In the genomic region with DNA sequence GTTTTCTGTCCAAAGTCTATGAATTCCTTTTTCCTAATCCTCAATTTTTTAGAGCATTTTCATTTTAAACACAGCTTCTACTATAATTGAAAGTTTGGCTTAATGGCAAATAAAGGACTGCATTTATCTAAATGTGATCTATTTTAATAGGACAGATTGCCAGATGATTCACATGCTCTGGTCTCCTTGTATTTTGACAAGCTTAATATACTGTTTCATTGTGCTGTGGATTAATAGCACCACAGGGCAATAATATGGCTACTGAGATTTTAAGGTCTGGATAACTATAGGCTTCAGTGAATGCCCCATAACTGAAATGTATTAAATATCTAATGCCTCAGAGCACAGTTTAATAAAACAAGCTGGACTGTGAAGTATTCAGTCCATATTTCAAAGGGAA, we compare ENCODE assay signal across 38 cellular contexts.
"Had no signal": no experiment of that assay in that cellular context is flagged by ENCODE, and none has a peak within 500 bp of the region (broad histone marks: within the 10 kb centered on the region; RNA-seq: fewer than 3 reads in every experiment).

No MANE protein-coding gene starts in this region.

- H3K27me3 ChIP-seq: adrenal gland, breast epithelium, cardiac muscle cell, foreskin keratinocyte, gastroesophageal sphincter, heart right ventricle had no signal

- H3K4me3 ChIP-seq: adrenal gland, breast epithelium, cardiac muscle cell, coronary artery, dorsolateral prefrontal cortex, gastroesophageal sphincter, heart right ventricle had no signal

- H3K27ac ChIP-seq: adrenal gland, breast epithelium, cardiac muscle cell, coronary artery, dorsolateral prefrontal cortex, foreskin keratinocyte, gastroesophageal sphincter, heart right ventricle, WERI-Rb-1 had no signal

- H3K9me3 Mint-ChIP-seq: activated B cell treated with CpG ODN at 0.5 μM for 24 hours; activated naive CD4-positive, alpha-beta T cell treated with anti-CD3 and anti-CD28 coated beads, Interleukin-2, amount 50 U/mL, for 24 hours; activated naive CD8-positive, alpha-beta T cell treated with anti-CD3 and anti-CD28 coated beads, Interleukin-2, amount 50 U/mL, for 24 hours; activated T-helper 1 cell treated with anti-CD3 and anti-CD28 coated beads, Interleukin-12 subunit alpha, Interleukin-12 subunit beta, Interleukin-2, Interleukin-4 antibody, amounts not matched to agents 30 ng/mL and 10 ng/mL and 1 ng/mL, durations not matched to agents 14 hours and 24 hours and 36 hours; activated T-helper 2 cell treated with anti-CD3 and anti-CD28 coated beads, Interferon-gamma antibody, Interleukin-2, Interleukin-4, amounts not matched to agents 10 μg/mL and 5 μg/mL and 100 μg/mL, durations not matched to agents 14 hours and 24 hours and 36 hours; brain; dendritic cell treated with granulocyte-macrophage colony-stimulating factor and Interleukin-4, amounts not matched to agents 40 ng/mL and 50 ng/mL, for 4 days; T-helper 2 cell treated with Interferon-gamma antibody and Interleukin-4, amounts not matched to agents 5 μg/mL and 100 μg/mL, for 36 hours had no signal

- H3K27ac Mint-ChIP-seq: activated B cell treated with CpG ODN at 0.5 μM for 24 hours; activated CD8-positive, alpha-beta memory T cell treated with anti-CD3 and anti-CD28 coated beads, Interleukin-2, amount 10 ng/mL, durations not matched to agents 7 days and 5 days; activated CD8-positive, alpha-beta T cell treated with anti-CD3 and anti-CD28 coated beads for 36 hours; activated naive CD4-positive, alpha-beta T cell treated with anti-CD3 and anti-CD28 coated beads for 36 hours; activated naive CD4-positive, alpha-beta T cell treated with anti-CD3 and anti-CD28 coated beads, Interleukin-2, amount 50 U/mL, for 24 hours; activated naive CD8-positive, alpha-beta T cell treated with anti-CD3 and anti-CD28 coated beads for 36 hours; activated naive CD8-positive, alpha-beta T cell treated with anti-CD3 and anti-CD28 coated beads, Interleukin-2, amount 50 U/mL, for 24 hours; activated T-helper 1 cell treated with anti-CD3 and anti-CD28 coated beads, Interleukin-12 subunit alpha, Interleukin-12 subunit beta, Interleukin-2, Interleukin-4 antibody, amounts not matched to agents 30 ng/mL and 10 ng/mL and 1 ng/mL, durations not matched to agents 14 hours and 24 hours and 36 hours; activated T-helper 2 cell treated with anti-CD3 and anti-CD28 coated beads, Interferon-gamma antibody, Interleukin-2, Interleukin-4, amounts not matched to agents 10 μg/mL and 5 μg/mL and 100 μg/mL, durations not matched to agents 14 hours and 24 hours and 36 hours; brain; dendritic cell treated with granulocyte-macrophage colony-stimulating factor and Interleukin-4, amounts not matched to agents 40 ng/mL and 50 ng/mL, for 4 days; effector memory CD8-positive, alpha-beta T cell; T-helper 17 cell; T-helper 2 cell treated with Interferon-gamma antibody and Interleukin-4, amounts not matched to agents 5 μg/mL and 100 μg/mL, for 36 hours had no signal

- H3K4me1 ChIP-seq: adrenal gland, breast epithelium, foreskin keratinocyte, gastroesophageal sphincter, heart right ventricle had no signal

- DNase-seq: activated B cell treated with CpG ODN at 0.5 μM for 24 hours; activated CD4-positive, alpha-beta T cell treated with anti-CD3 and anti-CD28 coated beads for 48 hours; activated CD4-positive, alpha-beta T cell treated with anti-CD3 and anti-CD28 coated beads, Interleukin-2, amount 50 U/mL, for 1 hour; activated CD4-positive, alpha-beta T cell treated with anti-CD3 and anti-CD28 coated beads, Interleukin-2, amount 50 U/mL, for 48 hours; activated CD8-positive, alpha-beta memory T cell treated with anti-CD3 and anti-CD28 coated beads, Interleukin-2, amount 10 ng/mL, durations not matched to agents 7 days and 5 days; activated CD8-positive, alpha-beta memory T cell treated with anti-CD3 and anti-CD28 coated beads, Interleukin-2, amount 50 U/mL, for 4 hours; activated CD8-positive, alpha-beta T cell treated with anti-CD3 and anti-CD28 coated beads for 36 hours; activated effector memory CD4-positive, alpha-beta T cell treated with anti-CD3 and anti-CD28 coated beads, Interleukin-2, amount 50 U/mL, for 16 hours; activated naive CD4-positive, alpha-beta T cell treated with anti-CD3 and anti-CD28 coated beads for 36 hours; activated naive CD8-positive, alpha-beta T cell treated with anti-CD3 and anti-CD28 coated beads for 36 hours; activated naive CD8-positive, alpha-beta T cell treated with anti-CD3 and anti-CD28 coated beads, Interleukin-2, amount 50 U/mL, for 24 hours; activated T-cell treated with anti-CD3 and anti-CD28 coated beads, Interleukin-2, amount 50 U/mL, for 1 hour; activated T-cell treated with anti-CD3 and anti-CD28 coated beads, Interleukin-2, amount 50 U/mL, for 48 hours; adrenal gland; amygdala; aorta; dorsolateral prefrontal cortex; effector CD4-positive, alpha-beta T cell; effector memory CD8-positive, alpha-beta T cell; foreskin keratinocyte; heart right ventricle; T-helper 1 cell; T-helper 17 cell; T1000; WERI-Rb-1 had no signal

- H3K36me3 Mint-ChIP-seq: activated CD8-positive, alpha-beta memory T cell treated with anti-CD3 and anti-CD28 coated beads, Interleukin-2, amount 10 ng/mL, durations not matched to agents 7 days and 5 days; activated naive CD4-positive, alpha-beta T cell treated with anti-CD3 and anti-CD28 coated beads, Interleukin-2, amount 50 U/mL, for 24 hours; activated naive CD8-positive, alpha-beta T cell treated with anti-CD3 and anti-CD28 coated beads for 36 hours; brain had no signal

- H3K36me3 ChIP-seq: adrenal gland, breast epithelium, cardiac muscle cell, gastroesophageal sphincter, heart right ventricle, WERI-Rb-1 had no signal

- H3K4me1 Mint-ChIP-seq: activated B cell treated with CpG ODN at 0.5 μM for 24 hours; activated CD8-positive, alpha-beta memory T cell treated with anti-CD3 and anti-CD28 coated beads, Interleukin-2, amount 10 ng/mL, durations not matched to agents 7 days and 5 days; activated naive CD4-positive, alpha-beta T cell treated with anti-CD3 and anti-CD28 coated beads, Interleukin-2, amount 50 U/mL, for 24 hours; activated naive CD8-positive, alpha-beta T cell treated with anti-CD3 and anti-CD28 coated beads for 36 hours; activated naive CD8-positive, alpha-beta T cell treated with anti-CD3 and anti-CD28 coated beads, Interleukin-2, amount 50 U/mL, for 24 hours; brain; central memory CD8-positive, alpha-beta T cell; T-helper 17 cell had no signal

- ATAC-seq: activated CD4-positive, CD25-positive, alpha-beta regulatory T cell treated with anti-CD3 and anti-CD28 coated beads, Interleukin-2, amount 50 U/mL, for 24 hours; activated CD8-positive, alpha-beta memory T cell treated with anti-CD3 and anti-CD28 coated beads, Interleukin-2, amount 10 ng/mL, durations not matched to agents 7 days and 5 days; activated CD8-positive, alpha-beta T cell treated with anti-CD3 and anti-CD28 coated beads for 36 hours; activated naive CD8-positive, alpha-beta T cell treated with anti-CD3 and anti-CD28 coated beads, Interleukin-2, amount 50 U/mL, for 24 hours; effector memory CD8-positive, alpha-beta T cell; esophagus mucosa; foreskin keratinocyte; gastroesophageal sphincter; heart right ventricle; T-helper 17 cell had no signal

- H3K9me3 ChIP-seq: adrenal gland, breast epithelium, gastroesophageal sphincter, heart right ventricle had no signal

- H3K27me3 Mint-ChIP-seq: activated B cell treated with CpG ODN at 0.5 μM for 24 hours; activated CD8-positive, alpha-beta memory T cell treated with anti-CD3 and anti-CD28 coated beads, Interleukin-2, amount 10 ng/mL, durations not matched to agents 7 days and 5 days; activated CD8-positive, alpha-beta T cell treated with anti-CD3 and anti-CD28 coated beads for 36 hours; activated naive CD8-positive, alpha-beta T cell treated with anti-CD3 and anti-CD28 coated beads for 36 hours; activated naive CD8-positive, alpha-beta T cell treated with anti-CD3 and anti-CD28 coated beads, Interleukin-2, amount 50 U/mL, for 24 hours; central memory CD8-positive, alpha-beta T cell; dendritic cell treated with granulocyte-macrophage colony-stimulating factor and Interleukin-4, amounts not matched to agents 40 ng/mL and 50 ng/mL, for 4 days; effector memory CD8-positive, alpha-beta T cell; T-helper 17 cell had no signal

- H3K4me3 Mint-ChIP-seq: activated B cell treated with CpG ODN at 0.5 μM for 24 hours; activated CD8-positive, alpha-beta memory T cell treated with anti-CD3 and anti-CD28 coated beads, Interleukin-2, amount 10 ng/mL, durations not matched to agents 7 days and 5 days; activated CD8-positive, alpha-beta T cell treated with anti-CD3 and anti-CD28 coated beads for 36 hours; activated naive CD4-positive, alpha-beta T cell treated with anti-CD3 and anti-CD28 coated beads for 36 hours; activated naive CD4-positive, alpha-beta T cell treated with anti-CD3 and anti-CD28 coated beads, Interleukin-2, amount 50 U/mL, for 24 hours; activated naive CD8-positive, alpha-beta T cell treated with anti-CD3 and anti-CD28 coated beads for 36 hours; activated naive CD8-positive, alpha-beta T cell treated with anti-CD3 and anti-CD28 coated beads, Interleukin-2, amount 50 U/mL, for 24 hours; activated T-helper 1 cell treated with anti-CD3 and anti-CD28 coated beads, Interleukin-12 subunit alpha, Interleukin-12 subunit beta, Interleukin-2, Interleukin-4 antibody, amounts not matched to agents 30 ng/mL and 10 ng/mL and 1 ng/mL, durations not matched to agents 14 hours and 24 hours and 36 hours; brain; central memory CD8-positive, alpha-beta T cell; dendritic cell treated with granulocyte-macrophage colony-stimulating factor and Interleukin-4, amounts not matched to agents 40 ng/mL and 50 ng/mL, for 4 days; effector memory CD8-positive, alpha-beta T cell; T-helper 17 cell; T-helper 2 cell treated with Interferon-gamma antibody and Interleukin-4, amounts not matched to agents 5 μg/mL and 100 μg/mL, for 36 hours had no signal
